8 cellular contexts compared by ENCODE assay signal in genomic region chr2:234495801-234496441, GRCh38. TPM values are rescaled to one million over a fixed set of nuclear protein-coding genes. Genes with fewer than 3 reads are reported as not detected.
A peak's percentile ranks its signal among the peaks of the same experiment; 100 is the strongest.
DNase-seq lines count a peak whose midpoint lies in the region; ATAC-seq and TF ChIP-seq lines count a peak whose summit lies in the region.

No MANE protein-coding gene starts in this region.

- TF ChIP-seq POLR2A in esophagus muscularis mucosa (IDR thresholded peaks at IDR 0.05; ENCODE audit: low read depth) = no peak

- peaks cover 42% of the 10 kb centered on the region for H3F3A ChIP-seq in neural progenitor cell (ENCODE audit: low read depth)

- H2AFZ ChIP-seq in DND-41 (ENCODE audit: low read depth, low read length) = peak overlapping the region; percentile 5; the same call in 1 of the 2 replicates
- H2AFZ ChIP-seq in neural progenitor cell (replicated peaks) = no peak overlapping the region

- H3K4me2 ChIP-seq in DND-41 (ENCODE audit: insufficient read depth, low read length) (peak overlapping the region; percentile 75), neural progenitor cell (peak overlapping the region; percentile 97)

- intact Hi-C loops in esophagus muscularis mucosa (cut with DNase I) = loop anchor here (5.0 kb wide), 1 partner anchor 209 kb away; no protein-coding TSS in a partner anchor

- peaks cover 2% of the 10 kb centered on the region for H3K9me3 Mint-ChIP-seq in neural progenitor cell

- H3K4me3 ChIP-seq in DND-41 (ENCODE audit: low read depth in 1 of 2, low read length in 2 of 2) (peak overlapping the region; percentile 93 to 96), esophagus muscularis mucosa (peak overlapping the region; percentile 60 to 74 (median 70)), neural progenitor cell (peak overlapping the region; percentile 97)

- H3K79me2 ChIP-seq in DND-41 (ENCODE audit: insufficient read depth, low read length) = peaks cover 59% of the 10 kb centered on the region
- H3K79me2 ChIP-seq in neural progenitor cell (ENCODE audit: low read depth) = peaks cover 70% of the 10 kb centered on the region

- H3K27me3 ChIP-seq in DND-41 (ENCODE audit: insufficient read depth, low read length, poor library complexity) (no peaks in the 10 kb centered on the region), esophagus muscularis mucosa (peaks cover 0 to 40% (median 4%) of the 10 kb centered on the region in 4 donors), neural progenitor cell (no peaks in the 10 kb centered on the region)

- H3K9me3 ChIP-seq in DND-41 (ENCODE audit: insufficient read depth, low read length, severe bottlenecking) = no peaks in the 10 kb centered on the region
- H3K9me3 ChIP-seq in esophagus muscularis mucosa = no peaks in the 10 kb centered on the region
- no peaks in the 10 kb centered on the region for H3K9me3 ChIP-seq in neural progenitor cell (ENCODE audit: low read depth)

- DNase-seq in DND-41 (peak; percentile 56), esophagus muscularis mucosa (ENCODE audit: extremely low spot score) (no peak), neural progenitor cell (ENCODE audit: low spot score) (peak; percentile 55), HUDEP-2 (lab: John Stamatoyannopoulos, UW; ENCODE audit: unreplicated experiment in 76 of 76) (no peak), COLO829 (ENCODE audit: low spot score) (no peak)
- peak; percentile 43 for DNase-seq in activated CD4-positive, alpha-beta T cell treated with anti-CD3 and anti-CD28 coated beads, Interleukin-2, amount 50 U/mL, for 1 hour

- H3K27ac Mint-ChIP-seq in neural progenitor cell = peak overlapping the region; percentile 96

- H3K4me1 ChIP-seq in DND-41 (ENCODE audit: insufficient read depth, low read length) = peaks cover 42% of the 10 kb centered on the region
- H3K4me1 ChIP-seq in esophagus muscularis mucosa = peaks cover 15 to 24% (median 21%) of the 10 kb centered on the region in 4 donors
- peaks cover 22% of the 10 kb centered on the region for H3K4me1 ChIP-seq in neural progenitor cell

- no peak for TF ChIP-seq EP300 in esophagus muscularis mucosa (IDR thresholded peaks at IDR 0.05)

- TF ChIP-seq CTCF in DND-41 (IDR thresholded peaks at IDR 0.05; ENCODE audit: borderline replicate concordance, extremely low read depth, low read length, poor library complexity, severe bottlenecking) (no peak), esophagus muscularis mucosa (IDR thresholded peaks at IDR 0.05) (no peak), neural progenitor cell (IDR thresholded peaks at IDR 0.05) (no peak)

- peaks cover 54% of the 10 kb centered on the region for H3K36me3 ChIP-seq in DND-41 (ENCODE audit: insufficient read depth, low read length)
- no peaks in the 10 kb centered on the region for H3K36me3 ChIP-seq in esophagus muscularis mucosa
- peaks cover 12% of the 10 kb centered on the region for H3K36me3 ChIP-seq in neural progenitor cell

- H3K9ac ChIP-seq in DND-41 (ENCODE audit: low read depth, low read length) (peak overlapping the region; percentile 97), neural progenitor cell (peak overlapping the region; percentile 74)

- H3K27ac ChIP-seq in DND-41 (ENCODE audit: low read length) (peak overlapping the region; percentile 98), esophagus muscularis mucosa (replicated peaks in 1 of 4) (peak overlapping the region in 3 of 4 donors; percentile 63 to 75 (median 70)), neural progenitor cell (no peak overlapping the region)

- peak overlapping the region; percentile 99 for H3K4me3 Mint-ChIP-seq in neural progenitor cell

- ATAC-seq in DND-41 (ENCODE audit: insufficient read depth, low read depth) (peak; percentile 3; the same call in 1 of the 3 replicates), HG03045 (IDR thresholded peaks at IDR 0.05; ENCODE audit: unreplicated experiment) (peak; percentile 6), GM19463 (IDR thresholded peaks at IDR 0.05; ENCODE audit: unreplicated experiment) (no peak)

- WGBS in esophagus muscularis mucosa = 3% methylated on average over 29 of the region's 51 CpGs

- H4K20me1 ChIP-seq in DND-41 (ENCODE audit: insufficient read depth, low read length) = peaks cover 46% of the 10 kb centered on the region
- H4K20me1 ChIP-seq in neural progenitor cell (ENCODE audit: low read depth) = peaks cover 55% of the 10 kb centered on the region

- H3K27me3 Mint-ChIP-seq in neural progenitor cell (ENCODE audit: insufficient read depth, low read depth) = peaks cover 8% of the 10 kb centered on the region

- peaks cover 21% of the 10 kb centered on the region for H3K36me3 Mint-ChIP-seq in neural progenitor cell

- H3K4me1 Mint-ChIP-seq in neural progenitor cell = peaks cover 33% of the 10 kb centered on the region

RNA-seq across cellular contexts. Expression of gene ARL4C, which starts 1.0 kb away (rescaled TPM):
- total RNA-seq in esophagus muscularis mucosa (10 to 100 TPM in 1 of 4 donors, 1 to 10 TPM in 3; 3.6 to 16.4 (median 5.4) TPM), neural progenitor cell (ENCODE audit: low replicate concordance) (87.6 and 96.6 TPM in 2 replicates)

Comparison
In these comparisons a context has a peak if more than half of its experiments do, and no peak if none do; other contexts are left out.
1. DNase-seq: peak in DND-41 (single experiment), activated CD4-positive, alpha-beta T cell treated with anti-CD3 and anti-CD28 coated beads, Interleukin-2, amount 50 U/mL, for 1 hour (single experiment) and neural progenitor cell (single experiment); none in esophagus muscularis mucosa (single experiment), HUDEP-2 (0 of 76) and COLO829 (single experiment).
2. Peak in every context shown above with its lines, with median percentiles within 50 percentile points of each other: H3K4me3 ChIP-seq.